1 cellular context compared by ENCODE assay signal in the genomic region with DNA sequence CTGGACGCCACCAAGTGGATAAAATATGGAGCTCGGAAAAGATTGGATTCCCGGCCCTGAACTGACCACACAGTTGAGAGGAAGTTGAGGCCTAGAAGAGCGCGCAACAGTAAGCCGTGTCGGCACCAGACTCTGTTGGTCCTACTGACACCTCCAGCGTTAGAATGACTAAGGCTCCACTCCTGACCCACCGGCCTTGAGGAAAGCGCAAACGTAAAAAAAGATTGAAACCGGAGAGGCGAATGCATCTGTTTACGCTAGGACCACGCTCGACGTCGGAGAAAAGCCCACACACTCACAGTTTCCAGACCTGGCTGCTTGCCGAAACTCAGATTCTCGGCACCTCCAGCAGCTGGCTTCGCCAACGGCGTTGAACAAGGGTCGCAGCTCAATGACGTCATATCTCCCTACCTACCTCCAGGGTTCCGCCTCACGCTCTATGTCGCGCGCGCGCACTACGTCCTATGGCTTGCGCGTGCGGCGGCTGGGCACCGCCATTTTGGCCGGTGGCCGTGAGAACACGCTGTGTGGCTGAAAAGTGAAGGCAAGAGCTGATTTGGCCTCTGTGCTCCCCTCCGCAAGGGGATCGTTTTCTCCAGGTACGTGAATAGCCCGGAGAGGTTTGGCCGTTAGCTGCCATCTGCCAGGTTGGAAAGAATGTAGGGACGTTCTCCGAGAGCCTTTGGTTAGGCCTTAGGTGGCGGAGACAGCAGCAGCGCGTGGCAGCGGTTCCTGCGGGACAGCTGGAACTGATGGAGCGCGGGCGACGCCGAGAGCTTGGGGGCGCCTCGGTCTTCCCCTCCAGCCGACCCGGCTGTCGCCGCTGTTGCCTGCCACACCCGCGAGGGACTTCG.
A peak's percentile ranks its signal among the peaks of the same experiment; 100 is the strongest.
TF ChIP-seq lines count a peak whose summit lies in the region.

Gene ABCE1, plus strand, starts transcription at position 491 of the 854 bp plus-strand sequence. CDS start 6,102 bp downstream, outside the sequence.
A gene with protein sequence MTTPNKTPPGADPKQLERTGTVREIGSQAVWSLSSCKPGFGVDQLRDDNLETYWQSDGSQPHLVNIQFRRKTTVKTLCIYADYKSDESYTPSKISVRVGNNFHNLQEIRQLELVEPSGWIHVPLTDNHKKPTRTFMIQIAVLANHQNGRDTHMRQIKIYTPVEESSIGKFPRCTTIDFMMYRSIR (minus strand): TSS at position 376 of the 854 bp plus-strand sequence. CDS start 2,097 bp downstream, outside the sequence.

TF ChIP-seq in K562, 482 proteins besides CTCF, POLR2A, EP300 and RAD21 (continued from another document and continues in another):
- TF ChIP-seq, protein P1, sequence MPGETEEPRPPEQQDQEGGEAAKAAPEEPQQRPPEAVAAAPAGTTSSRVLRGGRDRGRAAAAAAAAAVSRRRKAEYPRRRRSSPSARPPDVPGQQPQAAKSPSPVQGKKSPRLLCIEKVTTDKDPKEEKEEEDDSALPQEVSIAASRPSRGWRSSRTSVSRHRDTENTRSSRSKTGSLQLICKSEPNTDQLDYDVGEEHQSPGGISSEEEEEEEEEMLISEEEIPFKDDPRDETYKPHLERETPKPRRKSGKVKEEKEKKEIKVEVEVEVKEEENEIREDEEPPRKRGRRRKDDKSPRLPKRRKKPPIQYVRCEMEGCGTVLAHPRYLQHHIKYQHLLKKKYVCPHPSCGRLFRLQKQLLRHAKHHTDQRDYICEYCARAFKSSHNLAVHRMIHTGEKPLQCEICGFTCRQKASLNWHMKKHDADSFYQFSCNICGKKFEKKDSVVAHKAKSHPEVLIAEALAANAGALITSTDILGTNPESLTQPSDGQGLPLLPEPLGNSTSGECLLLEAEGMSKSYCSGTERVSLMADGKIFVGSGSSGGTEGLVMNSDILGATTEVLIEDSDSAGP (CRISPR knock-in tag; IDR thresholded peaks at IDR 0.05): no peak
- TF ChIP-seq, protein P2, sequence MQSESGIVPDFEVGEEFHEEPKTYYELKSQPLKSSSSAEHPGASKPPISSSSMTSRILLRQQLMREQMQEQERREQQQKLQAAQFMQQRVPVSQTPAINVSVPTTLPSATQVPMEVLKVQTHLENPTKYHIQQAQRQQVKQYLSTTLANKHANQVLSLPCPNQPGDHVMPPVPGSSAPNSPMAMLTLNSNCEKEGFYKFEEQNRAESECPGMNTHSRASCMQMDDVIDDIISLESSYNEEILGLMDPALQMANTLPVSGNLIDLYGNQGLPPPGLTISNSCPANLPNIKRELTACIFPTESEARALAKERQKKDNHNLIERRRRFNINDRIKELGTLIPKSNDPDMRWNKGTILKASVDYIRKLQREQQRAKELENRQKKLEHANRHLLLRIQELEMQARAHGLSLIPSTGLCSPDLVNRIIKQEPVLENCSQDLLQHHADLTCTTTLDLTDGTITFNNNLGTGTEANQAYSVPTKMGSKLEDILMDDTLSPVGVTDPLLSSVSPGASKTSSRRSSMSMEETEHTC (IDR thresholded peaks at IDR 0.05): 0 out of 2 replicates have a peak, but pooled peaks have one; percentile 3
- TF ChIP-seq E2F8 (IDR thresholded peaks at IDR 0.05; ENCODE audit: low read depth, partially characterized antibody): peak; percentile 77
- TF ChIP-seq DIDO1 (tag; IDR thresholded peaks at IDR 0.05; ENCODE audit: low read depth): peak; percentile 82
- no peak for TF ChIP-seq ZNF316 (IDR thresholded peaks at IDR 0.05)
- no peak for TF ChIP-seq TAL1 (IDR thresholded peaks at IDR 0.05)
- no peak for TF ChIP-seq SMARCC2 (IDR thresholded peaks at IDR 0.05; ENCODE audit: low read depth)
- TF ChIP-seq GTF2E2 (tag; IDR thresholded peaks at IDR 0.05): peak; percentile 62; the same call in 1 of the 2 replicates
- no peak for TF ChIP-seq CHD4 (IDR thresholded peaks at IDR 0.05; ENCODE audit: insufficient read depth, insufficient replicate concordance, low read depth, low read length, poor library complexity, severe bottlenecking)
- TF ChIP-seq SMARCE1 (IDR thresholded peaks at IDR 0.05): 0 out of 2 replicates have a peak, but pooled peaks have one; percentile 42
- TF ChIP-seq, protein P3, sequence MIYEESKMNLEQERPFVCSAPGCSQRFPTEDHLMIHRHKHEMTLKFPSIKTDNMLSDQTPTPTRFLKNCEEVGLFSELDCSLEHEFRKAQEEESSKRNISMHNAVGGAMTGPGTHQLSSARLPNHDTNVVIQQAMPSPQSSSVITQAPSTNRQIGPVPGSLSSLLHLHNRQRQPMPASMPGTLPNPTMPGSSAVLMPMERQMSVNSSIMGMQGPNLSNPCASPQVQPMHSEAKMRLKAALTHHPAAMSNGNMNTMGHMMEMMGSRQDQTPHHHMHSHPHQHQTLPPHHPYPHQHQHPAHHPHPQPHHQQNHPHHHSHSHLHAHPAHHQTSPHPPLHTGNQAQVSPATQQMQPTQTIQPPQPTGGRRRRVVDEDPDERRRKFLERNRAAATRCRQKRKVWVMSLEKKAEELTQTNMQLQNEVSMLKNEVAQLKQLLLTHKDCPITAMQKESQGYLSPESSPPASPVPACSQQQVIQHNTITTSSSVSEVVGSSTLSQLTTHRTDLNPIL (CRISPR knock-in tag; IDR thresholded peaks at IDR 0.05): peak; percentile 78
- peak; percentile 75 for TF ChIP-seq ETS1 (conservative IDR thresholded peaks at IDR 0.05; ENCODE audit: control insufficient read depth, low read depth, low read length)
- no peak for TF ChIP-seq CBFB (CRISPR knock-in tag; IDR thresholded peaks at IDR 0.05)
- TF ChIP-seq, protein P4, sequence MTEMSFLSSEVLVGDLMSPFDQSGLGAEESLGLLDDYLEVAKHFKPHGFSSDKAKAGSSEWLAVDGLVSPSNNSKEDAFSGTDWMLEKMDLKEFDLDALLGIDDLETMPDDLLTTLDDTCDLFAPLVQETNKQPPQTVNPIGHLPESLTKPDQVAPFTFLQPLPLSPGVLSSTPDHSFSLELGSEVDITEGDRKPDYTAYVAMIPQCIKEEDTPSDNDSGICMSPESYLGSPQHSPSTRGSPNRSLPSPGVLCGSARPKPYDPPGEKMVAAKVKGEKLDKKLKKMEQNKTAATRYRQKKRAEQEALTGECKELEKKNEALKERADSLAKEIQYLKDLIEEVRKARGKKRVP (CRISPR knock-in tag; IDR thresholded peaks at IDR 0.05): peak; percentile 38; the same call in 1 of the 2 replicates
- TF ChIP-seq, protein P5, sequence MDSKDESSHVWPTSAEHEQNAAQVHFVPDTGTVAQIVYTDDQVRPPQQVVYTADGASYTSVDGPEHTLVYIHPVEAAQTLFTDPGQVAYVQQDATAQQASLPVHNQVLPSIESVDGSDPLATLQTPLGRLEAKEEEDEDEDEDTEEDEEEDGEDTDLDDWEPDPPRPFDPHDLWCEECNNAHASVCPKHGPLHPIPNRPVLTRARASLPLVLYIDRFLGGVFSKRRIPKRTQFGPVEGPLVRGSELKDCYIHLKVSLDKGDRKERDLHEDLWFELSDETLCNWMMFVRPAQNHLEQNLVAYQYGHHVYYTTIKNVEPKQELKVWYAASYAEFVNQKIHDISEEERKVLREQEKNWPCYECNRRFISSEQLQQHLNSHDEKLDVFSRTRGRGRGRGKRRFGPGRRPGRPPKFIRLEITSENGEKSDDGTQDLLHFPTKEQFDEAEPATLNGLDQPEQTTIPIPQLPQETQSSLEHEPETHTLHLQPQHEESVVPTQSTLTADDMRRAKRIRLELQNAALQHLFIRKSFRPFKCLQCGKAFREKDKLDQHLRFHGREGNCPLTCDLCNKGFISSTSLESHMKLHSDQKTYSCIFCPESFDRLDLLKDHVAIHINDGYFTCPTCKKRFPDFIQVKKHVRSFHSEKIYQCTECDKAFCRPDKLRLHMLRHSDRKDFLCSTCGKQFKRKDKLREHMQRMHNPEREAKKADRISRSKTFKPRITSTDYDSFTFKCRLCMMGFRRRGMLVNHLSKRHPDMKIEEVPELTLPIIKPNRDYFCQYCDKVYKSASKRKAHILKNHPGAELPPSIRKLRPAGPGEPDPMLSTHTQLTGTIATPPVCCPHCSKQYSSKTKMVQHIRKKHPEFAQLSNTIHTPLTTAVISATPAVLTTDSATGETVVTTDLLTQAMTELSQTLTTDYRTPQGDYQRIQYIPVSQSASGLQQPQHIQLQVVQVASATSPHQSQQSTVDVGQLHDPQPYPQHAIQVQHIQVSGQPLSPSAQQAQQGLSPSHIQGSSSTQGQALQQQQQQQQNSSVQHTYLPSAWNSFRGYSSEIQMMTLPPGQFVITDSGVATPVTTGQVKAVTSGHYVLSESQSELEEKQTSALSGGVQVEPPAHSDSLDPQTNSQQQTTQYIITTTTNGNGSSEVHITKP (IDR thresholded peaks at IDR 0.05; ENCODE audit: partially characterized antibody): peak; percentile 24
- peak; percentile 91 for TF ChIP-seq C11orf30 (IDR thresholded peaks at IDR 0.05; ENCODE audit: low read depth)
- TF ChIP-seq ZNF146 (CRISPR knock-in tag; IDR thresholded peaks at IDR 0.05; ENCODE audit: unreplicated experiment): no peak
- no peak for TF ChIP-seq ZNF431 (CRISPR knock-in tag; IDR thresholded peaks at IDR 0.05)
- TF ChIP-seq RBM39 (optimal IDR thresholded peaks at IDR 0.05; ENCODE audit: low read depth, low read length): no peak
- peak; percentile 99 for TF ChIP-seq ATF7 (IDR thresholded peaks at IDR 0.05)
- no peak for TF ChIP-seq BRCA1 (IDR thresholded peaks at IDR 0.05)
- no peak for TF ChIP-seq BRCA1 (CRISPR knock-in tag; IDR thresholded peaks at IDR 0.05)
- no peak for TF ChIP-seq COPS2 (conservative IDR thresholded peaks at IDR 0.05)
- no peak for TF ChIP-seq PKNOX1 (IDR thresholded peaks at IDR 0.05)
- TF ChIP-seq, protein P6, sequence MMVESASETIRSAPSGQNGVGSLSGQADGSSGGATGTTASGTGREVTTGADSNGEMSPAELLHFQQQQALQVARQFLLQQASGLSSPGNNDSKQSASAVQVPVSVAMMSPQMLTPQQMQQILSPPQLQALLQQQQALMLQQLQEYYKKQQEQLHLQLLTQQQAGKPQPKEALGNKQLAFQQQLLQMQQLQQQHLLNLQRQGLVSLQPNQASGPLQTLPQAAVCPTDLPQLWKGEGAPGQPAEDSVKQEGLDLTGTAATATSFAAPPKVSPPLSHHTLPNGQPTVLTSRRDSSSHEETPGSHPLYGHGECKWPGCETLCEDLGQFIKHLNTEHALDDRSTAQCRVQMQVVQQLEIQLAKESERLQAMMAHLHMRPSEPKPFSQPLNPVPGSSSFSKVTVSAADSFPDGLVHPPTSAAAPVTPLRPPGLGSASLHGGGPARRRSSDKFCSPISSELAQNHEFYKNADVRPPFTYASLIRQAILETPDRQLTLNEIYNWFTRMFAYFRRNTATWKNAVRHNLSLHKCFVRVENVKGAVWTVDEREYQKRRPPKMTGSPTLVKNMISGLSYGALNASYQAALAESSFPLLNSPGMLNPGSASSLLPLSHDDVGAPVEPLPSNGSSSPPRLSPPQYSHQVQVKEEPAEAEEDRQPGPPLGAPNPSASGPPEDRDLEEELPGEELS (CRISPR knock-in tag; IDR thresholded peaks at IDR 0.05; ENCODE audit: borderline replicate concordance): no peak
- TF ChIP-seq CXXC5 (CRISPR knock-in tag; IDR thresholded peaks at IDR 0.05): peak; percentile 94
- TF ChIP-seq SP2 (IDR thresholded peaks at IDR 0.05; ENCODE audit: extremely low read depth, low read depth, low read length, poor library complexity, severe bottlenecking): no peak
- TF ChIP-seq CBX5 (IDR thresholded peaks at IDR 0.05; ENCODE audit: borderline replicate concordance, low read depth): 0 out of 2 replicates have a peak, but pooled peaks have one; percentile 8
- TF ChIP-seq TCF7L2 (IDR thresholded peaks at IDR 0.05; ENCODE audit: low read depth, low read length): no peak
- TF ChIP-seq DMBX1 (CRISPR knock-in tag; IDR thresholded peaks at IDR 0.05; ENCODE audit: borderline replicate concordance): peak; percentile 56; the same call in 1 of the 2 replicates
- no peak for TF ChIP-seq POU5F1 (IDR thresholded peaks at IDR 0.05; ENCODE audit: borderline replicate concordance, low read depth, low read length, partially characterized antibody)
- peak; percentile 41 for TF ChIP-seq ASH1L (IDR thresholded peaks at IDR 0.05; ENCODE audit: borderline replicate concordance, low read depth, partially characterized antibody)
- TF ChIP-seq SIN3B (IDR thresholded peaks at IDR 0.05; ENCODE audit: low read depth): peak; percentile 79; the same call in 1 of the 2 replicates
